ENCODE assay signal across 8 cellular contexts in genomic region chr1:2412395-2412772, GRCh38. TPM values are rescaled to one million over a fixed set of nuclear protein-coding genes. Genes with fewer than 3 reads are reported as not detected.
DNase-seq lines count a peak whose midpoint lies in the region; ATAC-seq and TF ChIP-seq lines count a peak whose summit lies in the region.

PEX10 (minus strand) TSS chr1:2412564; CDS start chr1:2412502, 62 bp downstream.

- in situ Hi-C loops in mammary epithelial cell (cut with MboI; ENCODE audit: low sequenced_read_pairs in 2 of 2), result loop anchor here in 1 of 2 donors (5.0 to 10.0 kb wide), 2 partner anchors 135 to 1012 kb away; no protein-coding TSS in a partner anchor

- no peaks in the 10 kb centered on the region for H3K9me3 ChIP-seq in mammary epithelial cell (replicated peaks; ENCODE audit: insufficient read depth, low read length)
- H3K9me3 ChIP-seq in iPS-20b (ENCODE audit: insufficient read depth, low read depth, low read length), result no peaks in the 10 kb centered on the region

- H4K20me1 ChIP-seq in mammary epithelial cell (ENCODE audit: insufficient read depth, low read length), result no peaks in the 10 kb centered on the region

- intact Hi-C loops in mammary epithelial cell (cut with micrococcal nuclease), result loop anchor here (5.0 kb wide), 1 partner anchor 95 kb away; no protein-coding TSS in a partner anchor

- DNase-seq in AG04449 (ENCODE audit: low read depth, low spot score), result peak; percentile 24
- peak; percentile 94 for DNase-seq in NCI-H2227 treated with DMSO at 0.1 percent for 48 hours (lab: John Stamatoyannopoulos, UW)
- DNase-seq in mammary epithelial cell, result peak; percentile 93

- peak; percentile 75 for ATAC-seq in GM18907 (IDR thresholded peaks at IDR 0.05; ENCODE audit: unreplicated experiment)
- peak; percentile 69 for ATAC-seq in HG03139 (IDR thresholded peaks at IDR 0.05; ENCODE audit: unreplicated experiment)

- peak within 1 kb of the TSS; percentile 95 for H2AFZ ChIP-seq in mammary epithelial cell (ENCODE audit: low read depth, low read length)

- H3K4me3 ChIP-seq in AG04449 (ENCODE audit: low read depth, low read length) (peak within 1 kb of the TSS; percentile 87), WI38 (ENCODE audit: low read depth, low read length) (peak within 1 kb of the TSS; percentile 85), mammary epithelial cell (replicated peaks in 1 of 3; ENCODE audit: insufficient read depth in 1 of 3, low read depth in 2 of 3, low read length in 3 of 3) (peak within 1 kb of the TSS; percentile 70 to 97 (median 95)), iPS-20b (ENCODE audit: low read length) (peak within 1 kb of the TSS; percentile 87), skin epidermis (peak within 1 kb of the TSS; percentile 59 to 99 (median 95))

- no CpG with 5 or more reads among the region's 55 CpGs for WGBS in mammary epithelial cell (ENCODE audit: low coverage, missing lambda C conversion rate)

- H3K27me3 ChIP-seq in mammary epithelial cell (ENCODE audit: insufficient read depth, low read length), result no peaks in the 10 kb centered on the region
- no peaks in the 10 kb centered on the region for H3K27me3 ChIP-seq in iPS-20b (ENCODE audit: insufficient read depth, low read length)

- peak within 1 kb of the TSS; percentile 100 for H3K4me2 ChIP-seq in mammary epithelial cell (ENCODE audit: insufficient read depth, low read depth, low read length)

- H3K79me2 ChIP-seq in mammary epithelial cell (ENCODE audit: insufficient read depth, low read length), result peaks cover 17% of the 10 kb centered on the region

- CTCF ChIA-PET in AG04449 (lab: Yijun Ruan, JAX) (interaction anchor here (1.4 to 2.3 kb wide), 4 partner anchors 121 to 217 kb away, joined by 3 to 32 read pairs (median 9); partner anchors contain the start of gene FAAP20), mammary epithelial cell (lab: Charles Lee; ENCODE audit: low non-redundant PET) (interaction anchor here (1.0 kb wide), 1 partner anchor 148 kb away, joined by 4 read pairs; no protein-coding TSS in a partner anchor)

- peak within 1 kb of the TSS; percentile 74 for H3K9ac ChIP-seq in mammary epithelial cell (ENCODE audit: insufficient read depth, low read length)
- peak within 1 kb of the TSS; percentile 87 for H3K9ac ChIP-seq in iPS-20b (ENCODE audit: low read depth, low read length)

- POLR2A ChIA-PET in AG04449 (lab: Yijun Ruan, JAX), result interaction anchor here (0.7 to 1.1 kb wide), 2 partner anchors 21 to 113 kb away, joined by 3 to 4 read pairs; partner anchors contain the start of genes MORN1 and RER1

- dilution Hi-C loops in mammary epithelial cell (cut with HindIII; ENCODE audit: low sequenced_read_pairs), result no loop called here

- no peaks in the 10 kb centered on the region for H3K36me3 ChIP-seq in mammary epithelial cell (ENCODE audit: insufficient read depth, low read length)
- H3K36me3 ChIP-seq in iPS-20b (ENCODE audit: insufficient read depth, low read depth, low read length), result peaks cover 17% of the 10 kb centered on the region

- no TSS peak for BruUV-seq in mammary epithelial cell (replicated peaks; lab: Mats Ljungman, UMichigan)

- TF ChIP-seq CTCF in AG04449 (IDR thresholded peaks at IDR 0.05; ENCODE audit: insufficient read depth, low read length, missing control alignments), result no peak
- no peak for TF ChIP-seq CTCF in WI38 (IDR thresholded peaks at IDR 0.05; ENCODE audit: low read depth, low read length)
- TF ChIP-seq CTCF in mammary epithelial cell (conservative IDR thresholded peaks at IDR 0.05 in 1 of 2, IDR thresholded peaks at IDR 0.05 in 1 of 2; ENCODE audit: extremely low read depth in 1 of 2, insufficient read depth in 1 of 2, low read depth in 1 of 2, low read length in 2 of 2), result no peak

- H3K4me1 ChIP-seq in mammary epithelial cell (ENCODE audit: insufficient read depth, low read length) (peaks cover 31% of the 10 kb centered on the region), iPS-20b (ENCODE audit: insufficient read depth, low read length) (peaks cover 6% of the 10 kb centered on the region; the same call in 1 of the 2 replicates)

- H3K27ac ChIP-seq in mammary epithelial cell (ENCODE audit: insufficient read depth, low read depth, low read length) (peak within 1 kb of the TSS; percentile 72), iPS-20b (ENCODE audit: low read length) (no peak within 1 kb of the TSS), skin epidermis (peak within 1 kb of the TSS; percentile 64 to 99 (median 93))

RNA-seq across cellular contexts. Expression of gene PEX10, which starts in this region (rescaled TPM):
- total RNA-seq in mammary epithelial cell, result 10 to 100 TPM; 29.5 to 32.8 TPM
- polyA plus RNA-seq in mammary epithelial cell, result 22.4 TPM
- 10.7 TPM for polyA minus RNA-seq in mammary epithelial cell

Comparison
In these comparisons a context has a peak if more than half of its experiments do, and no peak if none do; other contexts are left out.
1. DNase-seq: peak in every context shown above with its lines; median percentile 94 in NCI-H2227 treated with DMSO at 0.1 percent for 48 hours; 93 in mammary epithelial cell; 24 in AG04449.